ENCODE assay signal across 8 cellular contexts in genomic region chr15:80418892-80419537, GRCh38. TPM values are rescaled to one million over a fixed set of nuclear protein-coding genes. Genes with fewer than 3 reads are reported as not detected.
DNase-seq lines count a peak whose midpoint lies in the region; TF ChIP-seq lines count a peak whose summit lies in the region.

No MANE protein-coding gene starts in this region.

- H3K36me3 ChIP-seq in A673 (ENCODE audit: insufficient read depth, low read length, poor library complexity, severe bottlenecking) (no peaks in the 10 kb centered on the region), colonic mucosa (no peaks in the 10 kb centered on the region)

- H3K27me3 ChIP-seq in A673 (replicated peaks; ENCODE audit: insufficient read depth, low read depth, low read length, poor library complexity) (no peaks in the 10 kb centered on the region), colonic mucosa (no peaks in the 10 kb centered on the region)

- no peak overlapping the region for H3K9ac ChIP-seq in colonic mucosa (ENCODE audit: low read depth in 2 of 2, low read length in 2 of 2)

- CTCF ChIA-PET in A673 (lab: Charles Lee), result interaction anchor here (0.7 kb wide), 2 partner anchors 13 to 550 kb away, joined by 3 read pairs; no protein-coding TSS in a partner anchor

- DNase-seq in A673 (ENCODE audit: low spot score), result peak; percentile 51
- DNase-seq in GM10266 (ENCODE audit: extremely low spot score), result peak; percentile 42
- DNase-seq in NCI-H82 (lab: John Stamatoyannopoulos, UW), result peak; percentile 73
- no peak for DNase-seq in colonic mucosa
- DNase-seq in midbrain (lab: John Stamatoyannopoulos, UW), result peak; percentile 27
- DNase-seq in effector CD4-positive, alpha-beta T cell, result no peak
- DNase-seq in NCI-H187 treated with DMSO at 0.1 percent for 48 hours (lab: John Stamatoyannopoulos, UW), result no peak
- DNase-seq in UCSD-AML1 (lab: John Stamatoyannopoulos, UW; ENCODE audit: unreplicated experiment), result no peak

- intact Hi-C loops in A673 (cut with micrococcal nuclease; ENCODE audit: unreplicated experiment), result no loop called here
- intact Hi-C loops in colonic mucosa (cut with DNase I), result no loop called here

- peak; percentile 78 for TF ChIP-seq CTCF in A673 (conservative IDR thresholded peaks at IDR 0.05; ENCODE audit: low read depth, low read length)
- TF ChIP-seq CTCF in GM10266 (IDR thresholded peaks at IDR 0.05; ENCODE audit: control insufficient read depth, insufficient read depth, low read depth, missing control alignments), result peak; percentile 66
- TF ChIP-seq CTCF in colonic mucosa (IDR thresholded peaks at IDR 0.05), result peak; percentile 47

- no peaks in the 10 kb centered on the region for H3K4me1 ChIP-seq in A673 (ENCODE audit: insufficient read depth, low read length, poor library complexity, severe bottlenecking)
- no peaks in the 10 kb centered on the region for H3K4me1 ChIP-seq in colonic mucosa

- H3K27ac ChIP-seq in A673 (ENCODE audit: low read depth, low read length, poor library complexity, severe bottlenecking) (no peak overlapping the region), colonic mucosa (no peak overlapping the region)

- POLR2A ChIA-PET in A673 (lab: Charles Lee; ENCODE audit: low non-redundant PET), result no interaction called here

- H3K4me3 ChIP-seq in A673 (ENCODE audit: low read depth, low read length, poor library complexity, severe bottlenecking), result no peak overlapping the region
- no peak overlapping the region for H3K4me3 ChIP-seq in colonic mucosa

- BruUV-seq in A673 (replicated peaks; lab: Mats Ljungman, UMichigan), result no TSS peak

- H3K9me3 ChIP-seq in A673 (ENCODE audit: low read depth, low read length, poor library complexity, severe bottlenecking), result no peaks in the 10 kb centered on the region
- H3K9me3 ChIP-seq in colonic mucosa, result no peaks in the 10 kb centered on the region

RNA-seq across cellular contexts. Expression of gene ARNT2, which starts 14.8 kb away (rescaled TPM):
- 1.4 and 2.1 TPM in 2 replicates for total RNA-seq in A673 (2021)
- total RNA-seq in colonic mucosa, result 1 to 10 TPM; 1.6 to 2.7 TPM

Comparison
In these comparisons a context has a peak if more than half of its experiments do, and no peak if none do; other contexts are left out.
1. DNase-seq: peak in A673 (single experiment), GM10266 (single experiment), NCI-H82 (single experiment) and midbrain (single experiment); none in colonic mucosa (single experiment), effector CD4-positive, alpha-beta T cell (single experiment), NCI-H187 treated with DMSO at 0.1 percent for 48 hours (single experiment) and UCSD-AML1 (single experiment).
2. Peak in every context shown above with its lines, with median percentiles within 50 percentile points of each other: CTCF ChIP-seq.